ENCODE assay signal across 1 cellular context in genomic region chr11:18457435-18457834, GRCh38.
TF ChIP-seq lines count a peak whose summit lies in the region.

No MANE protein-coding gene starts in this region.

TF ChIP-seq in GM23338, 12 proteins besides CTCF, POLR2A, EP300 and RAD21 (continued from another document):
- no peak for TF ChIP-seq ZNF462 (CRISPR knock-in tag; IDR thresholded peaks at IDR 0.05)
- TF ChIP-seq STAT1 (IDR thresholded peaks at IDR 0.05; ENCODE audit: unreplicated experiment), result no peak
- TF ChIP-seq, protein P1, sequence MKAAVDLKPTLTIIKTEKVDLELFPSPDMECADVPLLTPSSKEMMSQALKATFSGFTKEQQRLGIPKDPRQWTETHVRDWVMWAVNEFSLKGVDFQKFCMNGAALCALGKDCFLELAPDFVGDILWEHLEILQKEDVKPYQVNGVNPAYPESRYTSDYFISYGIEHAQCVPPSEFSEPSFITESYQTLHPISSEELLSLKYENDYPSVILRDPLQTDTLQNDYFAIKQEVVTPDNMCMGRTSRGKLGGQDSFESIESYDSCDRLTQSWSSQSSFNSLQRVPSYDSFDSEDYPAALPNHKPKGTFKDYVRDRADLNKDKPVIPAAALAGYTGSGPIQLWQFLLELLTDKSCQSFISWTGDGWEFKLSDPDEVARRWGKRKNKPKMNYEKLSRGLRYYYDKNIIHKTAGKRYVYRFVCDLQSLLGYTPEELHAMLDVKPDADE (IDR thresholded peaks at IDR 0.05), result no peak
- TF ChIP-seq JUNB (IDR thresholded peaks at IDR 0.05; ENCODE audit: unreplicated experiment), result no peak
- TF ChIP-seq EZH2 (IDR thresholded peaks at IDR 0.05; ENCODE audit: low read depth, unreplicated experiment), result no peak
- no peak for TF ChIP-seq POLR2AphosphoS5 (IDR thresholded peaks at IDR 0.05; ENCODE audit: low read depth)
